13 cellular contexts compared by ENCODE assay signal in genomic region chr18:43662657-43663056, GRCh38.
DNase-seq lines count a peak whose midpoint lies in the region; ATAC-seq and TF ChIP-seq lines count a peak whose summit lies in the region.
"Had no signal": no experiment of that assay in that cellular context is flagged by ENCODE, and none has a peak within 500 bp of the region (broad histone marks: within the 10 kb centered on the region; RNA-seq: fewer than 3 reads in every experiment).

No MANE protein-coding gene starts in this region.

- no peaks in the 10 kb centered on the region for H3K9me2 ChIP-seq in GM23248 (ENCODE audit: insufficient read depth)

- H3K9ac ChIP-seq in GM23248: peak overlapping the region; percentile 28; the same call in 1 of the 2 replicates

- H3K9me3 ChIP-seq in GM23248 (ENCODE audit: low read depth): no peaks in the 10 kb centered on the region

- H3K4me2 ChIP-seq in GM23248 (ENCODE audit: unreplicated experiment): peak overlapping the region; percentile 61

- peak overlapping the region; percentile 32 for H2AFZ ChIP-seq in GM23248

- H3K27ac ChIP-seq in GM23248: peak overlapping the region; percentile 38

- peak; percentile 71 for ATAC-seq in SK-N-SH treated with all-trans-retinoic acid at 6 μM for 48 hours
- no peak for ATAC-seq in HG03097 (IDR thresholded peaks at IDR 0.05; ENCODE audit: low FRiP score, unreplicated experiment)
- ATAC-seq in GM21515 (IDR thresholded peaks at IDR 0.05; ENCODE audit: unreplicated experiment): no peak

- H3K4me1 ChIP-seq in GM23248 (ENCODE audit: insufficient read depth): peaks cover 42% of the 10 kb centered on the region

- H3K4me3 ChIP-seq in GM23248 (peak overlapping the region; percentile 6; the same call in 1 of the 2 replicates), fibroblast of the aortic adventitia (ENCODE audit: low read depth, low read length) (no peak overlapping the region), skeletal muscle cell (ENCODE audit: low read depth, low read length) (peak overlapping the region; percentile 22)

- no peak for TF ChIP-seq CTCF in fibroblast of the aortic adventitia (IDR thresholded peaks at IDR 0.05; ENCODE audit: insufficient read depth, low read length)

- no peaks in the 10 kb centered on the region for H3K79me2 ChIP-seq in GM23248 (ENCODE audit: insufficient read depth)

- in situ Hi-C loops in GM23248 (cut with MboI): loop anchor here (25.0 kb wide), 2 partner anchors 1000 to 1700 kb away; no protein-coding TSS in a partner anchor

- H3F3A ChIP-seq in GM23248 (ENCODE audit: insufficient read depth): peaks cover 30% of the 10 kb centered on the region

- no peaks in the 10 kb centered on the region for H3K36me3 ChIP-seq in GM23248 (ENCODE audit: low read depth)

- H4K20me1 ChIP-seq in GM23248 (ENCODE audit: insufficient read depth): no peaks in the 10 kb centered on the region

- H3K27me3 ChIP-seq in GM23248 (replicated peaks; ENCODE audit: insufficient read depth): no peaks in the 10 kb centered on the region

- DNase-seq in GM23248 (peak; percentile 84), fibroblast of the aortic adventitia (ENCODE audit: low read depth) (peak; percentile 86), skeletal muscle cell (ENCODE audit: low read depth) (peak; percentile 92), NCI-H128 (lab: John Stamatoyannopoulos, UW; ENCODE audit: unreplicated experiment) (no peak), NCI-H82 treated with DMSO at 0.1 percent for 48 hours (lab: John Stamatoyannopoulos, UW; ENCODE audit: unreplicated experiment) (no peak)
- DNase-seq: erythroblast; islet precursor cell; MM.1S; NCI-H2227 treated with DMSO at 0.1 percent for 48 hours; stimulated activated naive CD4-positive, alpha-beta T cell treated with Interleukin-2 at 50 U/mL for 16 hours had no signal

- WGBS in GM23248 (ENCODE audit: low coverage in 1 of 2, low lambda C conversion rate in 2 of 2, missing lambda C conversion rate in 2 of 2), 2 experiments: 37 to 45% methylated on average over 4 of the region's 4 CpGs

TF ChIP-seq in SK-N-SH treated with all-trans-retinoic acid at 6 μM for 48 hours, 23 proteins besides CTCF, POLR2A, EP300 and RAD21:
- no peak for TF ChIP-seq TCF4 (CRISPR knock-in tag; IDR thresholded peaks at IDR 0.05; ENCODE audit: borderline replicate concordance)
- TF ChIP-seq ZNF565 (CRISPR knock-in tag; conservative IDR thresholded peaks at IDR 0.05; ENCODE audit: low read depth): no peak
- no peak for TF ChIP-seq ESRRG (CRISPR knock-in tag; IDR thresholded peaks at IDR 0.05)
- no peak for TF ChIP-seq ZNF8 (CRISPR knock-in tag; IDR thresholded peaks at IDR 0.05)
- TF ChIP-seq PPARA (CRISPR knock-in tag; IDR thresholded peaks at IDR 0.05; ENCODE audit: borderline replicate concordance): no peak
- no peak for TF ChIP-seq ARNTL (CRISPR knock-in tag; IDR thresholded peaks at IDR 0.05; ENCODE audit: borderline replicate concordance, low read depth)
- no peak for TF ChIP-seq ZC3H10 (CRISPR knock-in tag; IDR thresholded peaks at IDR 0.05)
- TF ChIP-seq ZFP30 (CRISPR knock-in tag; IDR thresholded peaks at IDR 0.05): no peak
- TF ChIP-seq RARB (CRISPR knock-in tag; IDR thresholded peaks at IDR 0.05): no peak
- TF ChIP-seq, protein P1, sequence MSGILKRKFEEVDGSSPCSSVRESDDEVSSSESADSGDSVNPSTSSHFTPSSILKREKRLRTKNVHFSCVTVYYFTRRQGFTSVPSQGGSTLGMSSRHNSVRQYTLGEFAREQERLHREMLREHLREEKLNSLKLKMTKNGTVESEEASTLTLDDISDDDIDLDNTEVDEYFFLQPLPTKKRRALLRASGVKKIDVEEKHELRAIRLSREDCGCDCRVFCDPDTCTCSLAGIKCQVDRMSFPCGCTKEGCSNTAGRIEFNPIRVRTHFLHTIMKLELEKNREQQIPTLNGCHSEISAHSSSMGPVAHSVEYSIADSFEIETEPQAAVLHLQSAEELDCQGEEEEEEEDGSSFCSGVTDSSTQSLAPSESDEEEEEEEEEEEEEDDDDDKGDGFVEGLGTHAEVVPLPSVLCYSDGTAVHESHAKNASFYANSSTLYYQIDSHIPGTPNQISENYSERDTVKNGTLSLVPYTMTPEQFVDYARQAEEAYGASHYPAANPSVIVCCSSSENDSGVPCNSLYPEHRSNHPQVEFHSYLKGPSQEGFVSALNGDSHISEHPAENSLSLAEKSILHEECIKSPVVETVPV (CRISPR knock-in tag; IDR thresholded peaks at IDR 0.05): no peak
- no peak for TF ChIP-seq TSHZ2 (CRISPR knock-in tag; IDR thresholded peaks at IDR 0.05)
- no peak for TF ChIP-seq CSDC2 (CRISPR knock-in tag; IDR thresholded peaks at IDR 0.05)
- TF ChIP-seq, protein P2, sequence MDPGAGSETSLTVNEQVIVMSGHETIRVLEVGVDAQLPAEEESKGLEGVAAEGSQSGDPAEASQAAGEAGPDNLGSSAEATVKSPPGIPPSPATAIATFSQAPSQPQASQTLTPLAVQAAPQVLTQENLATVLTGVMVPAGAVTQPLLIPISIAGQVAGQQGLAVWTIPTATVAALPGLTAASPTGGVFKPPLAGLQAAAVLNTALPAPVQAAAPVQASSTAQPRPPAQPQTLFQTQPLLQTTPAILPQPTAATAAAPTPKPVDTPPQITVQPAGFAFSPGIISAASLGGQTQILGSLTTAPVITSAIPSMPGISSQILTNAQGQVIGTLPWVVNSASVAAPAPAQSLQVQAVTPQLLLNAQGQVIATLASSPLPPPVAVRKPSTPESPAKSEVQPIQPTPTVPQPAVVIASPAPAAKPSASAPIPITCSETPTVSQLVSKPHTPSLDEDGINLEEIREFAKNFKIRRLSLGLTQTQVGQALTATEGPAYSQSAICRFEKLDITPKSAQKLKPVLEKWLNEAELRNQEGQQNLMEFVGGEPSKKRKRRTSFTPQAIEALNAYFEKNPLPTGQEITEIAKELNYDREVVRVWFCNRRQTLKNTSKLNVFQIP (CRISPR knock-in tag; IDR thresholded peaks at IDR 0.05; ENCODE audit: borderline replicate concordance, low read depth): no peak
- no peak for TF ChIP-seq ISL1 (CRISPR knock-in tag; IDR thresholded peaks at IDR 0.05)
- no peak for TF ChIP-seq ZNF70 (CRISPR knock-in tag; IDR thresholded peaks at IDR 0.05)
- no peak for TF ChIP-seq GLIS3 (CRISPR knock-in tag; IDR thresholded peaks at IDR 0.05)
- no peak for TF ChIP-seq CREB5 (CRISPR knock-in tag; IDR thresholded peaks at IDR 0.05; ENCODE audit: low read depth)
- TF ChIP-seq OSR1 (CRISPR knock-in tag; IDR thresholded peaks at IDR 0.05): no peak
TF ChIP-seq in SK-N-SH treated with all-trans-retinoic acid at 6 μM for 48 hours: peak in this region for 0.

Comparison
In these comparisons a context has a peak if more than half of its experiments do, and no peak if none do; other contexts are left out.
1. DNase-seq: peak in GM23248 (single experiment), fibroblast of the aortic adventitia (single experiment) and skeletal muscle cell (single experiment); none in NCI-H128 (single experiment) and NCI-H82 treated with DMSO at 0.1 percent for 48 hours (single experiment).